ENCODE assay signal across 1 cellular context in the genomic region with DNA sequence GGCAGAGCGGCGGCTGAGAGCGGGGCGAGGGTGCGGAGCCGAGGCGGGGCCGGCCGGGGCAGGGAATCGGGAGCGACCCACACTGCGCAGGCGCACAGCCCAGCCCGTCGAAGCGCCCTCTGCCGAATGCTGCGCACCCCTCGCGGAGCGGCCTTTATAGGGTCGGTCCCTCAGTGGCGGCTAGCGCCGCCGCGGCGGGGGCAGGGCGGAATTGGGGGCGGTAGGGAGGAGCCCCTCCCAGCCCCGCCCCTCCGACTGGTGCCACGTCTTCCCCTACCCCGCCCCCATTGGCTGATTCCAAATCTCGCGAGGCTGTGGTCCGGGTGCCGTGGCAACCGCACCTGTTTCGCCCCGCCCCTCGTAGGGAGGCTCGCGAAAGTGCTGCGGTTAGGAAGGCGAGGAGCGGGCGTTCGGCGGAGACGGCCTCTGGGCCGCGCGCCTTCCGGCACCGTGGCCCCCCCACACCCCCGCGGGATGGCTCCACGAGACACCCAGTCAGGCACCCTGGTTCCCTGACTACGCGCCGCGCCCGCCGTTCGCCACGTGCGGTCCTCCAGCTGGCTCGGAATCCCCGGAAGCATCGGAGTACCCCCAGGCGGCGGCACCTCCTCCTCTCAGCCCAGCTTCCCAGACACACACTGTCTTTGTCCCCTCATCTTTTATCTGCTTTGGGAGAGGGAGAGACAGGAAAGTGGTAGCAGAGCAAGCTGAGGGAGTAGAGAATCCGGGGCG.
TF ChIP-seq lines count a peak whose summit lies in the region.

TSS of gene EHD1 (minus strand) at position 128 of the 732 bp plus-strand sequence. CDS start 157 bp downstream, outside the sequence.

TF ChIP-seq in HepG2, 621 proteins besides CTCF, POLR2A, EP300 and RAD21 (continued from another document and continues in another):
- TF ChIP-seq THAP7 (CRISPR knock-in tag; IDR thresholded peaks at IDR 0.05) (no peak), ZNF276 (CRISPR knock-in tag; IDR thresholded peaks at IDR 0.05; ENCODE audit: low read depth) (peak; percentile 86; the same call in 1 of the 2 replicates), ZNF317 (CRISPR knock-in tag; IDR thresholded peaks at IDR 0.05) (no peak; the same call in 1 of the 2 replicates), ZNF570 (CRISPR knock-in tag; IDR thresholded peaks at IDR 0.05; ENCODE audit: borderline replicate concordance) (0 out of 2 replicates have a peak, but pooled peaks have one; percentile 6), ZNF567 (CRISPR knock-in tag; IDR thresholded peaks at IDR 0.05; ENCODE audit: borderline replicate concordance) (no peak), ZNF44 (CRISPR knock-in tag; IDR thresholded peaks at IDR 0.05) (no peak), GLMP (CRISPR knock-in tag; IDR thresholded peaks at IDR 0.05; ENCODE audit: borderline replicate concordance) (no peak), TMF1 (CRISPR knock-in tag; IDR thresholded peaks at IDR 0.05; ENCODE audit: low read depth) (peak; percentile 68; the same call in 1 of the 2 replicates), ZNF569 (CRISPR knock-in tag; IDR thresholded peaks at IDR 0.05; ENCODE audit: borderline replicate concordance) (0 out of 2 replicates have a peak, but pooled peaks have one; percentile 31), SATB2 (CRISPR knock-in tag; IDR thresholded peaks at IDR 0.05) (no peak), NCOA1 (CRISPR knock-in tag; IDR thresholded peaks at IDR 0.05) (peak; percentile 64; the same call in 1 of the 2 replicates), RARA (CRISPR knock-in tag; IDR thresholded peaks at IDR 0.05) (no peak; the same call in 1 of the 2 replicates), ZNF263 (CRISPR knock-in tag; IDR thresholded peaks at IDR 0.05) (peak; percentile 56), REL (CRISPR knock-in tag; conservative IDR thresholded peaks at IDR 0.05) (no peak), SMC3 (IDR thresholded peaks at IDR 0.05; ENCODE audit: low read length) (peak; percentile 11; the same call in 1 of the 2 replicates), YEATS4 (CRISPR knock-in tag; IDR thresholded peaks at IDR 0.05; ENCODE audit: borderline replicate concordance) (peak; percentile 84), ESRRA (CRISPR knock-in tag; IDR thresholded peaks at IDR 0.05; ENCODE audit: low read depth) (peak; percentile 26; the same call in 1 of the 2 replicates), ZNF572 (CRISPR knock-in tag; IDR thresholded peaks at IDR 0.05) (no peak), ZNF713 (CRISPR knock-in tag; IDR thresholded peaks at IDR 0.05) (no peak), AKAP8 (CRISPR knock-in tag; IDR thresholded peaks at IDR 0.05) (no peak), GABPA (IDR thresholded peaks at IDR 0.05; ENCODE audit: low read depth, low read length) (no peak), GABPA (CRISPR knock-in tag; IDR thresholded peaks at IDR 0.05; ENCODE audit: low read depth) (0 out of 2 replicates have a peak, but pooled peaks have one; percentile 22), ZNF691 (CRISPR knock-in tag; IDR thresholded peaks at IDR 0.05; ENCODE audit: borderline replicate concordance, low read depth) (peak; percentile 65), ELK4 (CRISPR knock-in tag; IDR thresholded peaks at IDR 0.05; ENCODE audit: borderline replicate concordance) (no peak; the same call in 1 of the 2 replicates), CBFB (CRISPR knock-in tag; IDR thresholded peaks at IDR 0.05) (peak; percentile 54; the same call in 1 of the 2 replicates), ZNF607 (CRISPR knock-in tag; IDR thresholded peaks at IDR 0.05; ENCODE audit: borderline replicate concordance) (peak; percentile 82; the same call in 1 of the 2 replicates), ZBTB8A (CRISPR knock-in tag; IDR thresholded peaks at IDR 0.05; ENCODE audit: borderline replicate concordance, low read depth) (no peak), ZNF546 (CRISPR knock-in tag; conservative IDR thresholded peaks at IDR 0.05) (no peak; the same call in 1 of the 2 replicates)
- TF ChIP-seq, protein P1, sequence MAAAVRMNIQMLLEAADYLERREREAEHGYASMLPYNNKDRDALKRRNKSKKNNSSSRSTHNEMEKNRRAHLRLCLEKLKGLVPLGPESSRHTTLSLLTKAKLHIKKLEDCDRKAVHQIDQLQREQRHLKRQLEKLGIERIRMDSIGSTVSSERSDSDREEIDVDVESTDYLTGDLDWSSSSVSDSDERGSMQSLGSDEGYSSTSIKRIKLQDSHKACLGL (CRISPR knock-in tag; IDR thresholded peaks at IDR 0.05) = peak; percentile 97
- TF ChIP-seq, protein P2, sequence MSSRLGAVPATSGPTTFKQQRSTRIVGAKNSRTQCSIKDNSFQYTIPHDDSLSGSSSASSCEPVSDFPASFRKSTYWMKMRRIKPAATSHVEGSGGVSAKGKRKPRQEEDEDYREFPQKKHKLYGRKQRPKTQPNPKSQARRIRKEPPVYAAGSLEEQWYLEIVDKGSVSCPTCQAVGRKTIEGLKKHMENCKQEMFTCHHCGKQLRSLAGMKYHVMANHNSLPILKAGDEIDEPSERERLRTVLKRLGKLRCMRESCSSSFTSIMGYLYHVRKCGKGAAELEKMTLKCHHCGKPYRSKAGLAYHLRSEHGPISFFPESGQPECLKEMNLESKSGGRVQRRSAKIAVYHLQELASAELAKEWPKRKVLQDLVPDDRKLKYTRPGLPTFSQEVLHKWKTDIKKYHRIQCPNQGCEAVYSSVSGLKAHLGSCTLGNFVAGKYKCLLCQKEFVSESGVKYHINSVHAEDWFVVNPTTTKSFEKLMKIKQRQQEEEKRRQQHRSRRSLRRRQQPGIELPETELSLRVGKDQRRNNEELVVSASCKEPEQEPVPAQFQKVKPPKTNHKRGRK (CRISPR knock-in tag; IDR thresholded peaks at IDR 0.05) = no peak
- TF ChIP-seq, protein P3, sequence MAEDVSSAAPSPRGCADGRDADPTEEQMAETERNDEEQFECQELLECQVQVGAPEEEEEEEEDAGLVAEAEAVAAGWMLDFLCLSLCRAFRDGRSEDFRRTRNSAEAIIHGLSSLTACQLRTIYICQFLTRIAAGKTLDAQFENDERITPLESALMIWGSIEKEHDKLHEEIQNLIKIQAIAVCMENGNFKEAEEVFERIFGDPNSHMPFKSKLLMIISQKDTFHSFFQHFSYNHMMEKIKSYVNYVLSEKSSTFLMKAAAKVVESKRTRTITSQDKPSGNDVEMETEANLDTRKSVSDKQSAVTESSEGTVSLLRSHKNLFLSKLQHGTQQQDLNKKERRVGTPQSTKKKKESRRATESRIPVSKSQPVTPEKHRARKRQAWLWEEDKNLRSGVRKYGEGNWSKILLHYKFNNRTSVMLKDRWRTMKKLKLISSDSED (CRISPR knock-in tag; IDR thresholded peaks at IDR 0.05) = no peak
- TF ChIP-seq, protein P4, sequence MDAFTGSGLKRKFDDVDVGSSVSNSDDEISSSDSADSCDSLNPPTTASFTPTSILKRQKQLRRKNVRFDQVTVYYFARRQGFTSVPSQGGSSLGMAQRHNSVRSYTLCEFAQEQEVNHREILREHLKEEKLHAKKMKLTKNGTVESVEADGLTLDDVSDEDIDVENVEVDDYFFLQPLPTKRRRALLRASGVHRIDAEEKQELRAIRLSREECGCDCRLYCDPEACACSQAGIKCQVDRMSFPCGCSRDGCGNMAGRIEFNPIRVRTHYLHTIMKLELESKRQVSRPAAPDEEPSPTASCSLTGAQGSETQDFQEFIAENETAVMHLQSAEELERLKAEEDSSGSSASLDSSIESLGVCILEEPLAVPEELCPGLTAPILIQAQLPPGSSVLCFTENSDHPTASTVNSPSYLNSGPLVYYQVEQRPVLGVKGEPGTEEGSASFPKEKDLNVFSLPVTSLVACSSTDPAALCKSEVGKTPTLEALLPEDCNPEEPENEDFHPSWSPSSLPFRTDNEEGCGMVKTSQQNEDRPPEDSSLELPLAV (CRISPR knock-in tag; conservative IDR thresholded peaks at IDR 0.05; ENCODE audit: low read depth) = no peak
- TF ChIP-seq, protein P5, sequence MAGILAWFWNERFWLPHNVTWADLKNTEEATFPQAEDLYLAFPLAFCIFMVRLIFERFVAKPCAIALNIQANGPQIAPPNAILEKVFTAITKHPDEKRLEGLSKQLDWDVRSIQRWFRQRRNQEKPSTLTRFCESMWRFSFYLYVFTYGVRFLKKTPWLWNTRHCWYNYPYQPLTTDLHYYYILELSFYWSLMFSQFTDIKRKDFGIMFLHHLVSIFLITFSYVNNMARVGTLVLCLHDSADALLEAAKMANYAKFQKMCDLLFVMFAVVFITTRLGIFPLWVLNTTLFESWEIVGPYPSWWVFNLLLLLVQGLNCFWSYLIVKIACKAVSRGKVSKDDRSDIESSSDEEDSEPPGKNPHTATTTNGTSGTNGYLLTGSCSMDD (CRISPR knock-in tag; IDR thresholded peaks at IDR 0.05) = no peak
- TF ChIP-seq, protein P6, sequence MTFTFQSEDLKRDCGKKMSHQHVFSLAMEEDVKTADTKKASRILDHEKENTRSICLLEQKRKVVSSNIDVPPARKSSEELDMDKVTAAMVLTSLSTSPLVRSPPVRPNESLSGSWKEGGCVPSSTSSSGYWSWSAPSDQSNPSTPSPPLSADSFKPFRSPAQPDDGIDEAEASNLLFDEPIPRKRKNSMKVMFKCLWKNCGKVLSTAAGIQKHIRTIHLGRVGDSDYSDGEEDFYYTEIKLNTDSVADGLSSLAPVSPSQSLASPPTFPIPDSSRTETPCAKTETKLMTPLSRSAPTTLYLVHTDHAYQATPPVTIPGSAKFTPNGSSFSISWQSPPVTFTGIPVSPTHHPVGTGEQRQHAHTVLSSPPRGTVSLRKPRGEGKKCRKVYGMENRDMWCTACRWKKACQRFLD (CRISPR knock-in tag; IDR thresholded peaks at IDR 0.05; ENCODE audit: borderline replicate concordance) = no peak
- TF ChIP-seq, protein P7, sequence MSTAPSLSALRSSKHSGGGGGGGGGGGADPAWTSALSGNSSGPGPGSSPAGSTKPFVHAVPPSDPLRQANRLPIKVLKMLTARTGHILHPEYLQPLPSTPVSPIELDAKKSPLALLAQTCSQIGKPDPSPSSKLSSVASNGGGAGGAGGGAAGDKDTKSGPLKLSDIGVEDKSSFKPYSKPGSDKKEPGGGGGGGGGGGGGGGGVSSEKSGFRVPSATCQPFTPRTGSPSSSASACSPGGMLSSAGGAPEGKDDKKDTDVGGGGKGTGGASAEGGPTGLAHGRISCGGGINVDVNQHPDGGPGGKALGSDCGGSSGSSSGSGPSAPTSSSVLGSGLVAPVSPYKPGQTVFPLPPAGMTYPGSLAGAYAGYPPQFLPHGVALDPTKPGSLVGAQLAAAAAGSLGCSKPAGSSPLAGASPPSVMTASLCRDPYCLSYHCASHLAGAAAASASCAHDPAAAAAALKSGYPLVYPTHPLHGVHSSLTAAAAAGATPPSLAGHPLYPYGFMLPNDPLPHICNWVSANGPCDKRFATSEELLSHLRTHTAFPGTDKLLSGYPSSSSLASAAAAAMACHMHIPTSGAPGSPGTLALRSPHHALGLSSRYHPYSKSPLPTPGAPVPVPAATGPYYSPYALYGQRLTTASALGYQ (CRISPR knock-in tag; IDR thresholded peaks at IDR 0.05) = no peak; the same call in 1 of the 2 replicates
- TF ChIP-seq, protein P8, sequence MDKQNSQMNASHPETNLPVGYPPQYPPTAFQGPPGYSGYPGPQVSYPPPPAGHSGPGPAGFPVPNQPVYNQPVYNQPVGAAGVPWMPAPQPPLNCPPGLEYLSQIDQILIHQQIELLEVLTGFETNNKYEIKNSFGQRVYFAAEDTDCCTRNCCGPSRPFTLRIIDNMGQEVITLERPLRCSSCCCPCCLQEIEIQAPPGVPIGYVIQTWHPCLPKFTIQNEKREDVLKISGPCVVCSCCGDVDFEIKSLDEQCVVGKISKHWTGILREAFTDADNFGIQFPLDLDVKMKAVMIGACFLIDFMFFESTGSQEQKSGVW (CRISPR knock-in tag; IDR thresholded peaks at IDR 0.05; ENCODE audit: borderline replicate concordance) = no peak
